Comparison of ENCODE assay signal across 19 cellular contexts in genomic region chr3:42144209-42144608, GRCh38. TPM values are rescaled to one million over a fixed set of nuclear protein-coding genes. Genes with fewer than 3 reads are reported as not detected.
DNase-seq lines count a peak whose midpoint lies in the region; ATAC-seq and TF ChIP-seq lines count a peak whose summit lies in the region.
"Had no signal": no experiment of that assay in that cellular context is flagged by ENCODE, and none has a peak within 500 bp of the region (broad histone marks: within the 10 kb centered on the region; RNA-seq: fewer than 3 reads in every experiment).

No MANE protein-coding gene starts in this region.

- H3K27ac ChIP-seq in SK-N-SH (ENCODE audit: low read depth in 2 of 2, low read length in 1 of 2) = peak overlapping the region in 1 of 2 experiments; percentile 29; a peak in 2 of 4 replicates
- no peak overlapping the region for H3K27ac ChIP-seq in OCI-LY7 (ENCODE audit: low read depth, low read length, poor library complexity, severe bottlenecking)
- H3K27ac ChIP-seq in psoas muscle = peak overlapping the region; percentile 53
- H3K27ac ChIP-seq: 22Rv1 had no signal

- H3K9me3 ChIP-seq in SK-N-SH (no peaks in the 10 kb centered on the region), OCI-LY7 (ENCODE audit: low read length) (no peaks in the 10 kb centered on the region), psoas muscle (no peaks in the 10 kb centered on the region)

- no peak overlapping the region for H3K9ac ChIP-seq in SK-N-SH

- H3K79me2 ChIP-seq in SK-N-SH (ENCODE audit: insufficient read depth) (no peaks in the 10 kb centered on the region), OCI-LY7 (ENCODE audit: insufficient read depth, low read depth, low read length) (peaks cover 58% of the 10 kb centered on the region)

- intact Hi-C loops in OCI-LY7 (cut with micrococcal nuclease; ENCODE audit: unreplicated experiment) (no loop called here), psoas muscle (cut with DNase I) (no loop called here)

- no peak overlapping the region for H3K4me2 ChIP-seq in SK-N-SH
- no peak overlapping the region for H3K4me2 ChIP-seq in OCI-LY7 (ENCODE audit: low read length)
- H3K4me2 ChIP-seq: GM23338 had no signal

- peak; percentile 40 for DNase-seq in SK-N-SH
- DNase-seq in OCI-LY7 (ENCODE audit: low spot score) = no peak
- DNase-seq in glutamatergic neuron = no peak
- DNase-seq in psoas muscle = no peak
- no peak for DNase-seq in NCI-H2196 treated with DMSO at 0.1 percent for 48 hours (lab: John Stamatoyannopoulos, UW; ENCODE audit: unreplicated experiment)
- DNase-seq in natural killer cell treated with Interleukin-12 subunit alpha and Interleukin-12 subunit beta and Interleukin-15 and Interleukin-18, amount 100 ng/mL, for 72 hours (ENCODE audit: low spot score) = no peak
- DNase-seq: C1 segment of cervical spinal cord; Calu3; CD4-positive, alpha-beta memory T cell; COR-L47; DMS53; DMS79 treated with DMSO at 0.1 percent for 48 hours; GF-D8; H9 had no signal

- peaks cover 4% of the 10 kb centered on the region for H3F3A ChIP-seq in SK-N-SH (replicated peaks; ENCODE audit: insufficient read depth)

- H3K9me2 ChIP-seq in SK-N-SH = no peaks in the 10 kb centered on the region
- H3K9me2 ChIP-seq in OCI-LY7 (ENCODE audit: insufficient read depth, low read length) = no peaks in the 10 kb centered on the region

- TF ChIP-seq EP300 in SK-N-SH (IDR thresholded peaks at IDR 0.05; ENCODE audit: borderline replicate concordance in 1 of 2, low read depth in 1 of 2, low read length in 1 of 2) = peak in 1 of 2 experiments; percentile 30; a peak in 1 of 4 replicates

- H3K27ac Mint-ChIP-seq in glutamatergic neuron (ENCODE audit: unreplicated experiment) = peak overlapping the region; percentile 71
- H3K27ac Mint-ChIP-seq in activated T-helper 17 cell treated with anti-CD3 and anti-CD28 coated beads, Interleukin-2, amount 50 U/mL, for 72 hours = no peak overlapping the region
- no peak overlapping the region for H3K27ac Mint-ChIP-seq in natural killer cell treated with Interleukin-12 subunit alpha and Interleukin-12 subunit beta and Interleukin-15 and Interleukin-18, amount 100 ng/mL, for 72 hours
- H3K27ac Mint-ChIP-seq: GM23338 had no signal

- H3K4me3 ChIP-seq in SK-N-SH (ENCODE audit: low read depth in 2 of 2, low read length in 1 of 2) (no peak overlapping the region), OCI-LY7 (ENCODE audit: low read depth, low read length, poor library complexity, severe bottlenecking) (no peak overlapping the region), psoas muscle (no peak overlapping the region)
- H3K4me3 ChIP-seq: GM23338 had no signal

- peaks cover 47% of the 10 kb centered on the region for H3K4me1 Mint-ChIP-seq in glutamatergic neuron (ENCODE audit: low read depth, unreplicated experiment)
- H3K4me1 Mint-ChIP-seq in activated T-helper 17 cell treated with anti-CD3 and anti-CD28 coated beads, Interleukin-2, amount 50 U/mL, for 72 hours = peaks cover 15% of the 10 kb centered on the region
- H3K4me1 Mint-ChIP-seq in natural killer cell treated with Interleukin-12 subunit alpha and Interleukin-12 subunit beta and Interleukin-15 and Interleukin-18, amount 100 ng/mL, for 72 hours (ENCODE audit: low read depth in 2 of 2) = peaks cover 24 to 28% of the 10 kb centered on the region in 2 donors

- H3K4me3 Mint-ChIP-seq in glutamatergic neuron (ENCODE audit: unreplicated experiment) = no peak overlapping the region
- no peak overlapping the region for H3K4me3 Mint-ChIP-seq in activated T-helper 17 cell treated with anti-CD3 and anti-CD28 coated beads, Interleukin-2, amount 50 U/mL, for 72 hours
- no peak overlapping the region for H3K4me3 Mint-ChIP-seq in natural killer cell treated with Interleukin-12 subunit alpha and Interleukin-12 subunit beta and Interleukin-15 and Interleukin-18, amount 100 ng/mL, for 72 hours
- H3K4me3 Mint-ChIP-seq: CD4-positive, alpha-beta memory T cell; GM23338; H9 had no signal

- H2AFZ ChIP-seq in SK-N-SH (ENCODE audit: low read depth) (no peak overlapping the region), OCI-LY7 (ENCODE audit: low read length) (no peak overlapping the region)
- H2AFZ ChIP-seq: GM23338 had no signal

- POLR2A ChIA-PET in SK-N-SH (lab: Yijun Ruan, JAX) (no interaction called here), OCI-LY7 (lab: Charles Lee) (interaction anchor here (0.7 to 1.9 kb wide), 7 partner anchors 13 to 129 kb away, joined by 3 to 6 read pairs (median 5); no protein-coding TSS in a partner anchor)

- TF ChIP-seq CTCF in SK-N-SH (IDR thresholded peaks at IDR 0.05) = no peak
- TF ChIP-seq CTCF in OCI-LY7 (conservative IDR thresholded peaks at IDR 0.05; ENCODE audit: low read length) = no peak
- no peak for TF ChIP-seq CTCF in glutamatergic neuron (IDR thresholded peaks at IDR 0.05; ENCODE audit: partially characterized antibody, unreplicated experiment)
- no peak for TF ChIP-seq CTCF in psoas muscle (IDR thresholded peaks at IDR 0.05)

- no peak for TF ChIP-seq RAD21 in SK-N-SH (IDR thresholded peaks at IDR 0.05; ENCODE audit: low read length)

- no peak for ATAC-seq in SK-N-SH treated with all-trans-retinoic acid at 6 μM for 48 hours
- ATAC-seq in psoas muscle = no peak
- ATAC-seq in activated T-helper 17 cell treated with anti-CD3 and anti-CD28 coated beads, Interleukin-2, amount 50 U/mL, for 72 hours (replicated peaks) = no peak
- no peak for ATAC-seq in natural killer cell treated with Interleukin-12 subunit alpha and Interleukin-12 subunit beta and Interleukin-15 and Interleukin-18, amount 100 ng/mL, for 72 hours
- ATAC-seq: GM23338, HCT116 had no signal

- peaks cover 0 to 15% of the 10 kb centered on the region in 2 experiments; a peak in 2 of 4 replicates for H3K4me1 ChIP-seq in SK-N-SH (ENCODE audit: control insufficient read depth in 1 of 2, insufficient read depth in 2 of 2, low read depth in 1 of 2, low read length in 1 of 2)
- H3K4me1 ChIP-seq in OCI-LY7 (ENCODE audit: insufficient read depth, low read length, poor library complexity, severe bottlenecking) = peaks cover 54% of the 10 kb centered on the region
- H3K4me1 ChIP-seq in psoas muscle = peaks cover 13% of the 10 kb centered on the region

- no peaks in the 10 kb centered on the region for H3K36me3 ChIP-seq in SK-N-SH (replicated peaks in 1 of 2; ENCODE audit: control insufficient read depth in 1 of 2, insufficient read depth in 2 of 2, low read length in 1 of 2)
- H3K36me3 ChIP-seq in OCI-LY7 (ENCODE audit: insufficient read depth, low read length) = peaks cover 26% of the 10 kb centered on the region
- no peaks in the 10 kb centered on the region for H3K36me3 ChIP-seq in psoas muscle (ENCODE audit: insufficient read depth in 1 of 2, low read depth in 1 of 2)

- H4K20me1 ChIP-seq in SK-N-SH (ENCODE audit: insufficient read depth) (peaks cover 4% of the 10 kb centered on the region), OCI-LY7 (ENCODE audit: insufficient read depth, low read length) (no peaks in the 10 kb centered on the region)

- peaks cover 26% of the 10 kb centered on the region for H3K9me3 Mint-ChIP-seq in glutamatergic neuron (ENCODE audit: unreplicated experiment)
- H3K9me3 Mint-ChIP-seq in activated T-helper 17 cell treated with anti-CD3 and anti-CD28 coated beads, Interleukin-2, amount 50 U/mL, for 72 hours = no peaks in the 10 kb centered on the region
- H3K9me3 Mint-ChIP-seq in natural killer cell treated with Interleukin-12 subunit alpha and Interleukin-12 subunit beta and Interleukin-15 and Interleukin-18, amount 100 ng/mL, for 72 hours = no peaks in the 10 kb centered on the region
- H3K9me3 Mint-ChIP-seq: CD4-positive, alpha-beta memory T cell; GM23338; H9 had no signal

- BruUV-seq in OCI-LY7 (replicated peaks; lab: Mats Ljungman, UMichigan) = TSS peak; percentile 13

- H3K27me3 ChIP-seq in SK-N-SH (ENCODE audit: insufficient read depth) (no peaks in the 10 kb centered on the region), psoas muscle (ENCODE audit: insufficient read depth in 3 of 3, low read length in 2 of 3) (no peaks in the 10 kb centered on the region)

- H3K27me3 Mint-ChIP-seq in glutamatergic neuron (ENCODE audit: unreplicated experiment) = peaks cover 15% of the 10 kb centered on the region
- no peaks in the 10 kb centered on the region for H3K27me3 Mint-ChIP-seq in activated T-helper 17 cell treated with anti-CD3 and anti-CD28 coated beads, Interleukin-2, amount 50 U/mL, for 72 hours
- no peaks in the 10 kb centered on the region for H3K27me3 Mint-ChIP-seq in natural killer cell treated with Interleukin-12 subunit alpha and Interleukin-12 subunit beta and Interleukin-15 and Interleukin-18, amount 100 ng/mL, for 72 hours
- H3K27me3 Mint-ChIP-seq: CD4-positive, alpha-beta memory T cell had no signal

- CTCF ChIA-PET in SK-N-SH (lab: Yijun Ruan, JAX) = interaction anchor here (0.6 to 1.9 kb wide), 8 partner anchors 8 to 1564 kb away, joined by 3 to 8 read pairs (median 4); no protein-coding TSS in a partner anchor
- CTCF ChIA-PET in OCI-LY7 (lab: Charles Lee; ENCODE audit: unreplicated experiment) = interaction anchor here (1.7 kb wide), 1 partner anchor 47 kb away, joined by 8 read pairs; no protein-coding TSS in a partner anchor

- no peaks in the 10 kb centered on the region for H3K36me3 Mint-ChIP-seq in glutamatergic neuron (ENCODE audit: unreplicated experiment)
- no peaks in the 10 kb centered on the region for H3K36me3 Mint-ChIP-seq in activated T-helper 17 cell treated with anti-CD3 and anti-CD28 coated beads, Interleukin-2, amount 50 U/mL, for 72 hours (ENCODE audit: low read depth)
- no peaks in the 10 kb centered on the region for H3K36me3 Mint-ChIP-seq in natural killer cell treated with Interleukin-12 subunit alpha and Interleukin-12 subunit beta and Interleukin-15 and Interleukin-18, amount 100 ng/mL, for 72 hours

TF ChIP-seq in SK-N-SH, 30 proteins besides CTCF, POLR2A, EP300 and RAD21 (continues in another document):
- 0 out of 2 replicates have a peak, but pooled peaks have one; percentile 27 for TF ChIP-seq RCOR1 (IDR thresholded peaks at IDR 0.05; ENCODE audit: low read length)

RNA-seq across cellular contexts. Expression of gene TRAK1, which starts 53.1 kb away (rescaled TPM):
- polyA plus RNA-seq in SK-N-SH (2012; rRNA removed) (11.5 and 12.5 TPM in 2 replicates), psoas muscle (10 to 100 TPM; 30.8 to 68.2 (median 45.2) TPM)
- polyA plus RNA-seq in SK-N-SH (2012; cell fraction: cytosol; rRNA removed) = 10.7 and 13.8 TPM in 2 replicates
- polyA plus RNA-seq in SK-N-SH (2012; cell fraction: nucleus; rRNA removed) = 12.5 and 13.9 TPM in 2 replicates
- 60.8 and 62.5 TPM in 2 replicates for total RNA-seq in OCI-LY7 (2014; rRNA removed; shearing (Covaris generic))
- total RNA-seq in OCI-LY7 (2022) (88.3 and 92.6 TPM in 2 replicates), glutamatergic neuron (ENCODE audit: unreplicated experiment) (308 TPM), psoas muscle (100 to 1,000 TPM in 3 of 4 donors, 10 to 100 TPM in 1; 94.8 to 128 (median 120) TPM)
- 10 to 100 TPM; 17.4 to 23.8 TPM for total RNA-seq in activated T-helper 17 cell treated with anti-CD3 and anti-CD28 coated beads, Interleukin-2, amount 50 U/mL, for 72 hours
- 10 to 100 TPM; 32.3 to 48.0 TPM for total RNA-seq in natural killer cell treated with Interleukin-12 subunit alpha and Interleukin-12 subunit beta and Interleukin-15 and Interleukin-18, amount 100 ng/mL, for 72 hours
